In genomic region chr14:93113678-93114067, GRCh38 we compare ENCODE assay signal across 9 cellular contexts. TPM values are rescaled to one million over a fixed set of nuclear protein-coding genes. Genes with fewer than 3 reads are reported as not detected.
DNase-seq lines count a peak whose midpoint lies in the region; ATAC-seq, FAIRE-seq and TF ChIP-seq lines count a peak whose summit lies in the region.
"Had no signal": no experiment of that assay in that cellular context is flagged by ENCODE, and none has a peak within 500 bp of the region (broad histone marks: within the 10 kb centered on the region; RNA-seq: fewer than 3 reads in every experiment).

No MANE protein-coding gene starts in this region.

- TF ChIP-seq CTCF in HepG2 (CRISPR knock-in tag; IDR thresholded peaks at IDR 0.05) (no peak), tibial artery (IDR thresholded peaks at IDR 0.05) (no peak), omental fat pad (IDR thresholded peaks at IDR 0.05) (no peak)

- H3K4me1 ChIP-seq in HepG2 (ENCODE audit: insufficient read depth, low read length) (peaks cover 38% of the 10 kb centered on the region), tibial artery (peaks cover 0 to 39% (median 26%) of the 10 kb centered on the region in 4 donors)

- no TSS peak for BruUV-seq in HepG2 (replicated peaks; lab: Mats Ljungman, UMichigan)

- H3K4me3 ChIP-seq in HepG2 (replicated peaks in 1 of 3; ENCODE audit: insufficient read depth in 1 of 3, low read depth in 2 of 3, low read length in 3 of 3): peak overlapping the region; percentile 81 to 92 (median 87)
- H3K4me3 ChIP-seq in tibial artery: peak overlapping the region; percentile 88 to 92

- H3K9me3 ChIP-seq in HepG2 (ENCODE audit: low read length) (no peaks in the 10 kb centered on the region), tibial artery (no peaks in the 10 kb centered on the region)

- H3K4me1 Mint-ChIP-seq in activated T-cell treated with anti-CD3 and anti-CD28 coated beads, Interleukin-2, amount 50 U/mL, for 24 hours (ENCODE audit: low read depth): peaks cover 36% of the 10 kb centered on the region
- peaks cover 29% of the 10 kb centered on the region for H3K4me1 Mint-ChIP-seq in activated naive CD8-positive, alpha-beta T cell treated with anti-CD3 and anti-CD28 coated beads, Interleukin-2, amount 10 ng/mL, durations not matched to agents 7 days and 5 days

- H3K4me2 ChIP-seq in HepG2 (ENCODE audit: low read depth, low read length): peak overlapping the region; percentile 95

- no peaks in the 10 kb centered on the region for H3K36me3 ChIP-seq in HepG2 (replicated peaks in 1 of 2; ENCODE audit: control insufficient read depth in 1 of 2, insufficient read depth in 2 of 2, low read length in 2 of 2)
- H3K36me3 ChIP-seq in tibial artery: no peaks in the 10 kb centered on the region

- FAIRE-seq in HepG2 (lab: Jason Lieb, UNC): no peak
- FAIRE-seq: HTR-8/SVneo had no signal

- no peaks in the 10 kb centered on the region for H3K27me3 Mint-ChIP-seq in activated T-cell treated with anti-CD3 and anti-CD28 coated beads, Interleukin-2, amount 50 U/mL, for 24 hours
- H3K27me3 Mint-ChIP-seq in activated naive CD8-positive, alpha-beta T cell treated with anti-CD3 and anti-CD28 coated beads, Interleukin-2, amount 10 ng/mL, durations not matched to agents 7 days and 5 days: no peaks in the 10 kb centered on the region

- no peaks in the 10 kb centered on the region for H3K9me3 Mint-ChIP-seq in activated T-cell treated with anti-CD3 and anti-CD28 coated beads, Interleukin-2, amount 50 U/mL, for 24 hours
- no peaks in the 10 kb centered on the region for H3K9me3 Mint-ChIP-seq in activated naive CD8-positive, alpha-beta T cell treated with anti-CD3 and anti-CD28 coated beads, Interleukin-2, amount 10 ng/mL, durations not matched to agents 7 days and 5 days

- in situ Hi-C loops in HepG2 (cut with HindIII; ENCODE audit: extremely low pct_ligation_motif_present, low pct_unique_long_range_greater_than_20kb): loop anchor here (10.0 kb wide), 1 partner anchor 159 kb away; no protein-coding TSS in a partner anchor

- intact Hi-C loops in HepG2 (cut with micrococcal nuclease; ENCODE audit: unreplicated experiment): loop anchor here (1.0 to 10.0 kb wide), 5 partner anchors 26 to 161 kb away; partner anchors contain the start of genes GON7 and UBR7
- intact Hi-C loops in tibial artery (cut with DNase I; ENCODE audit: low total_unique reads): loop anchor here (5.0 to 10.0 kb wide), 2 partner anchors 59 to 219 kb away; partner anchors contain the start of gene BTBD7

- no peak for TF ChIP-seq EP300 in HepG2 (IDR thresholded peaks at IDR 0.05; ENCODE audit: low read depth in 2 of 2, low read length in 2 of 2)
- TF ChIP-seq EP300 in HepG2 (CRISPR knock-in tag; IDR thresholded peaks at IDR 0.05; ENCODE audit: borderline replicate concordance): no peak

- peak overlapping the region; percentile 86 for H3K4me3 Mint-ChIP-seq in activated T-cell treated with anti-CD3 and anti-CD28 coated beads, Interleukin-2, amount 50 U/mL, for 24 hours
- H3K4me3 Mint-ChIP-seq in activated naive CD8-positive, alpha-beta T cell treated with anti-CD3 and anti-CD28 coated beads, Interleukin-2, amount 10 ng/mL, durations not matched to agents 7 days and 5 days: peak overlapping the region; percentile 92

- no peak for TF ChIP-seq RAD21 in HepG2 (CRISPR knock-in tag; IDR thresholded peaks at IDR 0.05)

- H3K9ac ChIP-seq in HepG2 (ENCODE audit: insufficient read depth, low read depth, low read length): peak overlapping the region; percentile 69; the same call in 1 of the 2 replicates

- H2AFZ ChIP-seq in HepG2 (ENCODE audit: low read length): no peak overlapping the region

- peaks cover 2% of the 10 kb centered on the region for H3K36me3 Mint-ChIP-seq in activated T-cell treated with anti-CD3 and anti-CD28 coated beads, Interleukin-2, amount 50 U/mL, for 24 hours (ENCODE audit: low read depth)
- H3K36me3 Mint-ChIP-seq in activated naive CD8-positive, alpha-beta T cell treated with anti-CD3 and anti-CD28 coated beads, Interleukin-2, amount 10 ng/mL, durations not matched to agents 7 days and 5 days: peaks cover 6% of the 10 kb centered on the region

- peak overlapping the region; percentile 24 for H3K27ac Mint-ChIP-seq in activated T-cell treated with anti-CD3 and anti-CD28 coated beads, Interleukin-2, amount 50 U/mL, for 24 hours
- peak overlapping the region; percentile 94 for H3K27ac Mint-ChIP-seq in activated naive CD8-positive, alpha-beta T cell treated with anti-CD3 and anti-CD28 coated beads, Interleukin-2, amount 10 ng/mL, durations not matched to agents 7 days and 5 days

- TF ChIP-seq POLR2A in HepG2 (IDR thresholded peaks at IDR 0.05; ENCODE audit: insufficient read depth in 1 of 2, low read depth in 2 of 2, low read length in 2 of 2): no peak

- no peak for ATAC-seq in activated naive CD8-positive, alpha-beta T cell treated with anti-CD3 and anti-CD28 coated beads, Interleukin-2, amount 10 ng/mL, durations not matched to agents 7 days and 5 days (ENCODE audit: low read depth)
- ATAC-seq in HepG2: peak; percentile 18
- ATAC-seq in GM18517 (IDR thresholded peaks at IDR 0.05; ENCODE audit: unreplicated experiment): no peak
- ATAC-seq in omental fat pad (ENCODE audit: low FRiP score): no peak
- ATAC-seq in HG03442 (IDR thresholded peaks at IDR 0.05; ENCODE audit: unreplicated experiment): no peak

- POLR2A ChIA-PET in activated naive CD8-positive, alpha-beta T cell treated with anti-CD3 and anti-CD28 coated beads, Interleukin-2, amount 10 ng/mL, durations not matched to agents 7 days and 5 days (lab: Charles Lee): interaction anchor here (1.0 to 3.4 kb wide), 10 partner anchors 10 to 80 kb away, joined by 3 to 38 read pairs (median 11); partner anchors contain the start of genes LYSET and MOAP1
- POLR2A ChIA-PET in HepG2 (lab: Yijun Ruan, JAX): interaction anchor here (1.0 to 1.5 kb wide), 8 partner anchors 12 to 105 kb away, joined by 3 to 6 read pairs (median 4); partner anchors contain the start of genes LYSET and MOAP1

- H3K27me3 ChIP-seq in HepG2 (ENCODE audit: control insufficient read depth in 1 of 2, insufficient read depth in 2 of 2, low read length in 2 of 2) (no peaks in the 10 kb centered on the region; a peak in 1 of 5 replicates), tibial artery (no peaks in the 10 kb centered on the region)

- H3K79me2 ChIP-seq in HepG2 (ENCODE audit: insufficient read depth, low read length): peaks cover 7% of the 10 kb centered on the region

- peak; percentile 45 for DNase-seq in activated T-cell treated with anti-CD3 and anti-CD28 coated beads, Interleukin-2, amount 50 U/mL, for 24 hours
- DNase-seq in activated T-cell treated with anti-CD3 and anti-CD28 coated beads for 4 hours (no peak), HepG2 (ENCODE audit: low spot score) (no peak), tibial artery (no peak), omental fat pad (ENCODE audit: low spot score) (no peak)
- DNase-seq in activated naive CD8-positive, alpha-beta T cell treated with anti-CD3 and anti-CD28 coated beads, Interleukin-2, amount 10 ng/mL, durations not matched to agents 7 days and 5 days: peak; percentile 57

- H4K20me1 ChIP-seq in HepG2 (ENCODE audit: insufficient read depth, low read length): no peaks in the 10 kb centered on the region

- CTCF ChIA-PET in HepG2 (lab: Yijun Ruan, JAX; ENCODE audit: low intra/inter-chr PET ratio, low total read pairs): interaction anchor here (1.1 to 3.5 kb wide), 7 partner anchors 17 to 162 kb away, joined by 3 to 29 read pairs (median 6); no protein-coding TSS in a partner anchor

- no peak overlapping the region for H3K27ac ChIP-seq in HepG2 (ENCODE audit: extremely low read length, insufficient read depth, low read length)
- peak overlapping the region; percentile 88 to 94 for H3K27ac ChIP-seq in tibial artery

- 6% methylated on average over 2 of the region's 8 CpGs for WGBS in HepG2 (ENCODE audit: low lambda C conversion rate)

TF ChIP-seq in HepG2, 621 proteins besides CTCF, POLR2A, EP300 and RAD21 (continues in another document):
- TF ChIP-seq REPIN1 (CRISPR knock-in tag; IDR thresholded peaks at IDR 0.05; ENCODE audit: borderline replicate concordance, low read depth) (no peak), ZNF704 (CRISPR knock-in tag; IDR thresholded peaks at IDR 0.05; ENCODE audit: borderline replicate concordance) (no peak)

RNA-seq across cellular contexts. Expression of gene ITPK1, which starts 2.1 kb away (rescaled TPM):
- total RNA-seq in activated naive CD8-positive, alpha-beta T cell treated with anti-CD3 and anti-CD28 coated beads, Interleukin-2, amount 10 ng/mL, durations not matched to agents 7 days and 5 days: 10 to 100 TPM; 89.5 to 94.1 TPM
- 20.5 and 28.1 TPM in 2 replicates for total RNA-seq in HepG2 (2016; rRNA removed; fragmentation: Illumina TruSeq; extraction: Trizol)
- total RNA-seq in HepG2 (2016; cell fraction: cytosol; rRNA removed; fragmentation: Illumina TruSeq; extraction: Trizol; ENCODE audit: low read depth): 8.4 and 11.5 TPM in 2 replicates
- 15.9 and 20.1 TPM in 2 replicates for total RNA-seq in HepG2 (2016; cell fraction: insoluble cytoplasmic fraction; rRNA removed; fragmentation: Illumina TruSeq; extraction: Trizol)
- total RNA-seq in HepG2 (2016; cell fraction: membrane; rRNA removed; fragmentation: Illumina TruSeq; extraction: Trizol): 31.0 and 31.9 TPM in 2 replicates
- 11.8 and 15.8 TPM in 2 replicates for total RNA-seq in HepG2 (2016; cell fraction: nucleus; rRNA removed; fragmentation: Illumina TruSeq; extraction: Trizol)
- 47.5 and 64.2 TPM in 2 replicates for polyA plus RNA-seq in HepG2 (2011; rRNA removed)
- 30.0 and 37.2 TPM in 2 replicates for polyA plus RNA-seq in HepG2 (2011; cell fraction: cytosol; rRNA removed)
- 30.6 and 37.4 TPM in 2 replicates for polyA plus RNA-seq in HepG2 (2011; cell fraction: nucleus; rRNA removed)
- 17.7 and 18.1 TPM in 2 replicates for polyA plus RNA-seq in HepG2 (2012)
- 21.3 and 21.6 TPM in 2 replicates for polyA plus RNA-seq in HepG2 (2016; cell fraction: cytosol; fragmentation: Illumina TruSeq; extraction: Trizol; ENCODE audit: low read depth)
- 28.1 and 40.5 TPM in 2 replicates for polyA plus RNA-seq in HepG2 (2016; cell fraction: insoluble cytoplasmic fraction; fragmentation: Illumina TruSeq; extraction: Trizol; ENCODE audit: low read depth)
- 43.7 and 50.0 TPM in 2 replicates for polyA plus RNA-seq in HepG2 (2016; cell fraction: membrane; fragmentation: Illumina TruSeq; extraction: Trizol; ENCODE audit: low read depth)
- 24.0 and 25.1 TPM in 2 replicates for polyA plus RNA-seq in HepG2 (2016; cell fraction: nucleus; fragmentation: Illumina TruSeq; extraction: Trizol; ENCODE audit: insufficient read depth, low read depth)
- polyA minus RNA-seq in HepG2 (2011; rRNA and poly(A)+ RNA removed; ENCODE audit: low replicate concordance): 147 and 407 TPM in 2 replicates
- polyA minus RNA-seq in HepG2 (2011; cell fraction: cytosol; rRNA and poly(A)+ RNA removed): 32.5 and 39.1 TPM in 2 replicates
- polyA minus RNA-seq in HepG2 (2011; cell fraction: nucleus; rRNA and poly(A)+ RNA removed): 12.5 and 17.4 TPM in 2 replicates
- 10 to 100 TPM; 32.6 to 94.9 (median 54.6) TPM for total RNA-seq in omental fat pad

Comparison
In these comparisons a context has a peak if more than half of its experiments do, and no peak if none do; other contexts are left out.
1. DNase-seq: peak in activated T-cell treated with anti-CD3 and anti-CD28 coated beads, Interleukin-2, amount 50 U/mL, for 24 hours (single experiment) and activated naive CD8-positive, alpha-beta T cell treated with anti-CD3 and anti-CD28 coated beads, Interleukin-2, amount 10 ng/mL, durations not matched to agents 7 days and 5 days (single experiment); none in activated T-cell treated with anti-CD3 and anti-CD28 coated beads for 4 hours (single experiment), HepG2 (single experiment), tibial artery (0 of 2) and omental fat pad (single experiment).